ENCODE assay signal across 21 cellular contexts in the genomic region with DNA sequence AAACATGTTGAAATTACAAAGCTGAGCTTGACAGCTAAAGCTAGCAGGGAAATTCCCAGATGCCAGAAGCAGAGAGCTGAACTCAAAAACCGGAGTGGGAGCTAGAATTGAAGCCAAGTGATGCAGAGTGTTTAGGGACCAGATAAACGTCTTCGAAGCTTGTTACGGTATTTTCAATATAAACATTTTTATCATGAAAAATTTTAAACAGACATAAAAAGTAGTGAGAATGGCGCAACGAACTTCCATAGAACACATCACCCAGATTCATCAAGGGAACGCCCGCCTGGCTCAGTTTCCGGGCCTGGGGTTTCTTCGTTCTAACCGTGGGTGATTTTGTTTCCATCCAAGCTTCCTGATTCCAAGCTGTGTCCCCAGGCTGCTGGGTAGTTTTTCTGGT. TPM values are rescaled to one million over a fixed set of nuclear protein-coding genes. Genes with fewer than 3 reads are reported as not detected.
"Had no signal": no experiment of that assay in that cellular context is flagged by ENCODE, and none has a peak within 500 bp of the region (broad histone marks: within the 10 kb centered on the region; RNA-seq: fewer than 3 reads in every experiment).

No MANE protein-coding gene starts in this region.

- H3K9me3 ChIP-seq: ascending aorta, right lobe of liver had no signal

- H3K27me3 ChIP-seq: ascending aorta, right lobe of liver had no signal

- H3K4me1 ChIP-seq: right lobe of liver had no signal

- H3K36me3 ChIP-seq: ascending aorta, right lobe of liver had no signal

- H3K27ac ChIP-seq: ascending aorta, coronary artery, right lobe of liver had no signal

- H3K4me3 ChIP-seq: ascending aorta, coronary artery, right lobe of liver, smooth muscle cell had no signal

- DNase-seq: activated naive CD4-positive, alpha-beta T cell treated with Interleukin-2 at 50 U/mL for 16 hours; activated T-cell treated with anti-CD3 and anti-CD28 coated beads for 4 hours; central memory CD4-positive, alpha-beta T cell; effector CD4-positive, alpha-beta T cell; hippocampal formation; kidney; left ventricle myocardium superior; right lobe of liver; stimulated activated CD4-positive, alpha-beta T cell treated with anti-CD3 and anti-CD28 coated beads, Interleukin-4, amount 100 ng/mL, for 4 hours; stimulated activated CD8-positive, alpha-beta memory T cell treated with anti-CD3 and anti-CD28 coated beads, Interleukin-4, amount 100 ng/mL, for 48 hours; stimulated activated naive CD8-positive, alpha-beta T cell treated with anti-CD3 and anti-CD28 coated beads, Interleukin-15, Interleukin-2, amounts not matched to agents 100 U/mL and 50 U/mL, for 24 hours; T-helper 1 cell; T1000 had no signal

RNA-seq across cellular contexts. Expression of a gene that starts 43.6 kb away (rescaled TPM):
- total RNA-seq: ascending aorta, endothelial cell of umbilical vein, mesenteric fat pad, osteoblast, pulmonary artery endothelial cell, temporal lobe had no signal
